ENCODE assay signal across 24 cellular contexts in genomic region chr13:113791226-113791625, GRCh38.
"Had no signal": no experiment of that assay in that cellular context is flagged by ENCODE, and none has a peak within 500 bp of the region (broad histone marks: within the 10 kb centered on the region; RNA-seq: fewer than 3 reads in every experiment).

No MANE protein-coding gene starts in this region.

- H3K9me3 Mint-ChIP-seq: dendritic cell treated with granulocyte-macrophage colony-stimulating factor and Interleukin-4, amounts not matched to agents 40 ng/mL and 50 ng/mL, for 4 days; effector memory CD8-positive, alpha-beta T cell; natural killer cell treated with Interleukin-12 subunit alpha and Interleukin-12 subunit beta and Interleukin-15 and Interleukin-18, amount 100 ng/mL, for 72 hours; type B pancreatic cell had no signal

- H3K4me1 ChIP-seq: foreskin keratinocyte, heart left ventricle, neural progenitor cell, parathyroid adenoma, psoas muscle, right lobe of liver, suprapubic skin, thyroid gland, uterus had no signal

- H3K4me3 Mint-ChIP-seq: dendritic cell treated with granulocyte-macrophage colony-stimulating factor and Interleukin-4, amounts not matched to agents 40 ng/mL and 50 ng/mL, for 4 days; effector memory CD8-positive, alpha-beta T cell; natural killer cell treated with Interleukin-12 subunit alpha and Interleukin-12 subunit beta and Interleukin-15 and Interleukin-18, amount 100 ng/mL, for 72 hours; neural progenitor cell; type B pancreatic cell had no signal

- H3K27ac ChIP-seq: foreskin keratinocyte, heart left ventricle, neural progenitor cell, parathyroid adenoma, psoas muscle, right lobe of liver, suprapubic skin, thyroid gland, uterus had no signal

- H3K4me3 ChIP-seq: heart left ventricle, lung, neural progenitor cell, psoas muscle, right lobe of liver, suprapubic skin, thyroid gland, uterus had no signal

- H3K9ac ChIP-seq: neural progenitor cell, parathyroid adenoma had no signal

- ATAC-seq: effector memory CD8-positive, alpha-beta T cell; foreskin keratinocyte; heart left ventricle; left lobe of liver; psoas muscle; right lobe of liver; stimulated activated naive CD8-positive, alpha-beta T cell treated with anti-CD3 and anti-CD28 coated beads, Interleukin-15, Interleukin-2, amounts not matched to agents 100 U/mL and 50 U/mL, for 24 hours had no signal

- DNase-seq: cerebellar nuclear complex; effector memory CD8-positive, alpha-beta T cell; erythroblast; foreskin keratinocyte; heart left ventricle; hypothalamus; kidney glomerular epithelial cell; mesenchymal stem cell; midbrain; nucleus accumbens; retina; stimulated activated naive CD8-positive, alpha-beta T cell treated with anti-CD3 and anti-CD28 coated beads, Interleukin-15, Interleukin-2, amounts not matched to agents 100 U/mL and 50 U/mL, for 24 hours; thyroid gland; uterus had no signal

- H3K4me1 Mint-ChIP-seq: neural progenitor cell had no signal

- H3K9me3 ChIP-seq: heart left ventricle, psoas muscle, right lobe of liver, suprapubic skin, thyroid gland, uterus had no signal

- H3K36me3 Mint-ChIP-seq: natural killer cell treated with Interleukin-12 subunit alpha and Interleukin-12 subunit beta and Interleukin-15 and Interleukin-18, amount 100 ng/mL, for 72 hours; neural progenitor cell; type B pancreatic cell had no signal

- H3K27ac Mint-ChIP-seq: dendritic cell treated with granulocyte-macrophage colony-stimulating factor and Interleukin-4, amounts not matched to agents 40 ng/mL and 50 ng/mL, for 4 days; effector memory CD8-positive, alpha-beta T cell; type B pancreatic cell had no signal

- H3K27me3 ChIP-seq: heart left ventricle, neural progenitor cell, right lobe of liver, suprapubic skin, thyroid gland, uterus had no signal

- H3K36me3 ChIP-seq: neural progenitor cell, right lobe of liver, suprapubic skin, thyroid gland, uterus had no signal
